ENCODE assay signal across 11 cellular contexts in genomic region chr9:42071026-42071425, GRCh38. TPM values are rescaled to one million over a fixed set of nuclear protein-coding genes. Genes with fewer than 3 reads are reported as not detected.
"Had no signal": no experiment of that assay in that cellular context is flagged by ENCODE, and none has a peak within 500 bp of the region (broad histone marks: within the 10 kb centered on the region; RNA-seq: fewer than 3 reads in every experiment).

No MANE protein-coding gene starts in this region.

RNA-seq across cellular contexts. Expression of gene CNTNAP3B, which starts 58.2 kb away (rescaled TPM):
- total RNA-seq: activated CD4-positive, alpha-beta memory T cell treated with anti-CD3 and anti-CD28 coated beads for 36 hours; activated CD4-positive, alpha-beta memory T cell treated with anti-CD3 and anti-CD28 coated beads, Interleukin-2, amount 10 ng/mL, durations not matched to agents 7 days and 5 days; activated CD4-positive, alpha-beta T cell treated with anti-CD3 and anti-CD28 coated beads for 36 hours; activated CD4-positive, alpha-beta T cell treated with anti-CD3 and anti-CD28 coated beads, Interleukin-2, amount 10 ng/mL, durations not matched to agents 24 days and 14 days; activated CD4-positive, alpha-beta T cell treated with anti-CD3 and anti-CD28 coated beads, Interleukin-2, amount 10 ng/mL, durations not matched to agents 7 days and 5 days; activated CD8-positive, alpha-beta memory T cell treated with anti-CD3 and anti-CD28 coated beads for 36 hours; activated CD8-positive, alpha-beta memory T cell treated with anti-CD3 and anti-CD28 coated beads, Interleukin-2, amount 10 ng/mL, durations not matched to agents 7 days and 5 days; activated CD8-positive, alpha-beta T cell treated with anti-CD3 and anti-CD28 coated beads for 36 hours; activated CD8-positive, alpha-beta T cell treated with anti-CD3 and anti-CD28 coated beads, Interleukin-2, amount 10 ng/mL, durations not matched to agents 7 days and 5 days; T-helper 1 cell treated with Interleukin-12 subunit alpha and Interleukin-12 subunit beta and Interleukin-4 antibody, amounts not matched to agents 30 ng/mL and 1 ng/mL, for 36 hours; T-helper 2 cell treated with Interferon-gamma antibody and Interleukin-4, amounts not matched to agents 100 ng/mL and 5 ng/mL, for 36 hours had no signal
